Comparison of ENCODE assay signal across 9 cellular contexts in genomic region chr5:29231153-29231552, GRCh38.
"Had no signal": no experiment of that assay in that cellular context is flagged by ENCODE, and none has a peak within 500 bp of the region (broad histone marks: within the 10 kb centered on the region; RNA-seq: fewer than 3 reads in every experiment).

No MANE protein-coding gene starts in this region.

- ATAC-seq: HCT116 had no signal

- H3K36me3 ChIP-seq: HAP-1 had no signal

- H3K27ac Mint-ChIP-seq: HFFc6, IgD-negative memory B cell had no signal

- H3K36me3 Mint-ChIP-seq: IgD-negative memory B cell had no signal

- H3K27me3 Mint-ChIP-seq: IgD-negative memory B cell had no signal

- DNase-seq: GM23248, GOT3, H7, HFFc6, KG1 had no signal

- H3K9ac ChIP-seq: GM23248 had no signal

- H3K9me3 ChIP-seq: HAP-1 had no signal

- H3K4me3 Mint-ChIP-seq: HFFc6, IgD-negative memory B cell had no signal

- H2AFZ ChIP-seq: GM23248 had no signal

- H3K27ac ChIP-seq: GM23248, HL-60 had no signal

- H3K4me3 ChIP-seq: GM23248, HAP-1 had no signal

- H3K4me1 Mint-ChIP-seq: IgD-negative memory B cell had no signal

- H3K4me1 ChIP-seq: HAP-1 had no signal
